ENCODE assay signal across 8 cellular contexts in the genomic region with DNA sequence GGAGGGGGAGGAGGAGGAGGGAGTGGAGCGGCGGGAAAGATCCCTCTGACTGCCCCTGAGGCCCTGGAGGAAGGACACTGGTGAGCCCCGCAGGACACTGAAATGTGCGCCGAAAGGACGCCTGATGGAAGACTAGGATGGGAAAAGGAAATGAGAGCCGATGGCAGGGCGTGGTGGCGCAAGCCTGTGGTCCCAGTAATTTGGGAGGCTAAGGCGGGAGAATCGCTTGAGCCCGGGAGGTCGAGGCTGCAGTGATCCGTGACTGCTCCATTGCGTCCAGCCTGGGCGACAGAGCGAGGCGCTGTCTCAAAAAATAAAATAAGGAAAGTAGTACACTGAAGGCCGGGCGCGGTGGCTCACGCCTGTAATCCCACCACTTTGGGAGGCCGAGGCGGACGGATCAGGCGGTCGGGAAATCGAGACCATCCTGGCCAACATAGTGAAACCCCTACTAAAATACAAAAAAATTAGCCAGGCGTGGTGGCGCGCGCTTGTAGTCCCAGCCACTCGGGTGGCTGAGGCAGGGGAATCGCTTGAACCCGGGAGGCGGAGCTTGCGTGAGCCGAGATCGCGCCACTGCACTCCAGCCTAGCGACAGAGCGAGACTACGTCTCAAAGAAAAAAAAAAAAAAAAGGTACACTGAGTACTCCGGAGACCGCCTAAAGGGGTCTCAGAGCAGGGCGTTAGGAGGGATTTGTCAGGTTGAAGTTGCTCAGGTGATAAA. TPM values are rescaled to one million over a fixed set of nuclear protein-coding genes. Genes with fewer than 3 reads are reported as not detected.
DNase-seq lines count a peak whose midpoint lies in the region; ATAC-seq and TF ChIP-seq lines count a peak whose summit lies in the region.

No MANE protein-coding gene starts in this region.

- no peaks in the 10 kb centered on the region for H3K27me3 ChIP-seq in colonic mucosa

- no peaks in the 10 kb centered on the region for H3K36me3 ChIP-seq in colonic mucosa
- H3K36me3 ChIP-seq in mucosa of descending colon (ENCODE audit: low read depth): no peaks in the 10 kb centered on the region

- peaks cover 7% of the 10 kb centered on the region; the same call in 1 of the 2 replicates for H3K36me3 Mint-ChIP-seq in HFFc6 (ENCODE audit: low read depth)

- H3K4me1 ChIP-seq in colonic mucosa: peaks cover 15% of the 10 kb centered on the region
- H3K4me1 ChIP-seq in mucosa of descending colon (ENCODE audit: low read depth): peaks cover 20% of the 10 kb centered on the region

- H3K4me3 ChIP-seq in AG10803 (ENCODE audit: low read length): peak overlapping the region; percentile 81
- H3K4me3 ChIP-seq in colonic mucosa: peak overlapping the region; percentile 56
- peak overlapping the region; percentile 78 for H3K4me3 ChIP-seq in mucosa of descending colon

- intact Hi-C loops in colonic mucosa (cut with DNase I): no loop called here
- intact Hi-C loops in mucosa of descending colon (cut with DNase I, micrococcal nuclease): no loop called here

- H3K27me3 Mint-ChIP-seq in HFFc6 (ENCODE audit: insufficient read depth): peaks cover 4% of the 10 kb centered on the region

- TF ChIP-seq CTCF in AG10803 (conservative IDR thresholded peaks at IDR 0.05; ENCODE audit: low read length): no peak
- TF ChIP-seq CTCF in HFFc6 (IDR thresholded peaks at IDR 0.05): no peak
- no peak for TF ChIP-seq CTCF in colonic mucosa (IDR thresholded peaks at IDR 0.05)
- TF ChIP-seq CTCF in mucosa of descending colon (IDR thresholded peaks at IDR 0.05): no peak

- H3K27ac ChIP-seq in colonic mucosa: peak overlapping the region; percentile 100

- peak overlapping the region; percentile 86 to 94 for H3K9ac ChIP-seq in colonic mucosa (ENCODE audit: low read depth in 2 of 2, low read length in 2 of 2)

- H3K9me3 ChIP-seq in colonic mucosa (no peaks in the 10 kb centered on the region), mucosa of descending colon (no peaks in the 10 kb centered on the region)

- no peaks in the 10 kb centered on the region; the same call in 1 of the 2 replicates for H3K9me3 Mint-ChIP-seq in HFFc6

- H3K27ac Mint-ChIP-seq in HFFc6: peak overlapping the region; percentile 99

- peak; percentile 19 for ATAC-seq in mucosa of descending colon
- ATAC-seq in GM21381 (IDR thresholded peaks at IDR 0.05; ENCODE audit: unreplicated experiment): no peak
- ATAC-seq in HG02981 (IDR thresholded peaks at IDR 0.05; ENCODE audit: unreplicated experiment): no peak

- H3K4me1 Mint-ChIP-seq in HFFc6 (ENCODE audit: low read depth): peaks cover 32% of the 10 kb centered on the region

- DNase-seq in AG10803 (ENCODE audit: low read depth): no peak
- DNase-seq in HFFc6: no peak
- peak; percentile 18 to 39 (median 23) for DNase-seq in activated CD4-positive, CD25-positive, alpha-beta regulatory T cell (lab: John Stamatoyannopoulos, UW)
- peak; percentile 71 for DNase-seq in colonic mucosa
- peak; percentile 75 to 84 (median 82) for DNase-seq in mucosa of descending colon
- peak; percentile 57 to 78 (median 64) for DNase-seq in stimulated activated naive CD4-positive, alpha-beta T cell (lab: John Stamatoyannopoulos, UW)

- peak overlapping the region; percentile 92 for H3K4me3 Mint-ChIP-seq in HFFc6

RNA-seq across cellular contexts. Expression of a gene that starts 0.6 kb away (rescaled TPM):
- 100 to 1,000 TPM; 133 to 164 (median 159) TPM for total RNA-seq in HFFc6 (2021; fragmentation: NEBNext Ultra II Directional; extraction: Animal tissue kit (Norgen Biotek cat#: 25700))
- 100 to 1,000 TPM; 250 to 394 TPM for total RNA-seq in colonic mucosa
- 100 to 1,000 TPM; 212 to 229 (median 227) TPM for total RNA-seq in mucosa of descending colon

RNA-seq across cellular contexts. Expression of a gene that starts 27.4 kb away (rescaled TPM):
- total RNA-seq in HFFc6 (2021; fragmentation: NEBNext Ultra II Directional; extraction: Animal tissue kit (Norgen Biotek cat#: 25700)): 1 to 10 TPM; 1.6 to 4.2 (median 2.5) TPM
- total RNA-seq in colonic mucosa (1 to 10 TPM; 2.8 to 4.5 TPM), mucosa of descending colon (1 to 10 TPM; 4.2 to 7.6 (median 7.5) TPM)

RNA-seq across cellular contexts. Expression of a gene that starts 38.1 kb away (rescaled TPM):
- total RNA-seq in HFFc6 (2021; fragmentation: NEBNext Ultra II Directional; extraction: Animal tissue kit (Norgen Biotek cat#: 25700)): not detected
- under 1 TPM in 1 of 2 donors, not detected in 1; 0.98 TPM for total RNA-seq in colonic mucosa
- total RNA-seq in mucosa of descending colon: not detected

Comparison
In these comparisons a context has a peak if more than half of its experiments do, and no peak if none do; other contexts are left out.
1. DNase-seq: peak in activated CD4-positive, CD25-positive, alpha-beta regulatory T cell (4 of 4), colonic mucosa (single experiment), mucosa of descending colon (3 of 3) and stimulated activated naive CD4-positive, alpha-beta T cell (6 of 6); none in AG10803 (single experiment) and HFFc6 (single experiment).
2. Peak in every context shown above with its lines, with median percentiles within 50 percentile points of each other: H3K4me3 ChIP-seq.